In the genomic region with DNA sequence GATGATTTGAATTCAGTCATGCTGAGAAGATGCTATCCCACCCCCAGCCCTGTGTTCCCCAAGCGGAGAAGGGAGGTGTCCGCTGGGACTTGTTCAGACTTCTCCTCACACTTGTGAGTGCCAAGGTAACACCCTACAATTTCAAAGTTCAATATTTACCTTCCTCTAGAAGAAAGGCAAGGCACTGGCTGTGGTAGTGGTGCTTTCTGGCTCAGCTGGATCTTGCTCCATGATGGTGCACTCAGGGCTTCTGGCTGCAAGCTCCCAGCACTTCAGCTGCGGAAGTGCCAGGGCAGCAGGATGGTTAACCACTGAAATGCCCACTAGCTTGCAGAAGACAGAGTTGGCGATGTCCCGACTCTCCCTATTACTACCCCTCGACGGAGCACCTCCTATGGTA, we compare ENCODE assay signal across 19 cellular contexts.
A peak's percentile ranks its signal among the peaks of the same experiment; 100 is the strongest.
DNase-seq lines count a peak whose midpoint lies in the region; ATAC-seq and TF ChIP-seq lines count a peak whose summit lies in the region.
"Had no signal": no experiment of that assay in that cellular context is flagged by ENCODE, and none has a peak within 500 bp of the region (broad histone marks: within the 10 kb centered on the region; RNA-seq: fewer than 3 reads in every experiment).

No MANE protein-coding gene starts in this region.

- DNase-seq in IMR-90 (no peak), NCI-H146 treated with DMSO at 0.1 percent for 48 hours (lab: John Stamatoyannopoulos, UW; ENCODE audit: unreplicated experiment) (peak; percentile 62), PC-3 (no peak), GM13976 (ENCODE audit: low spot score) (no peak), DMS 273 (lab: John Stamatoyannopoulos, UW; ENCODE audit: unreplicated experiment) (no peak)
- DNase-seq: activated naive CD8-positive, alpha-beta T cell treated with anti-CD3 and anti-CD28 coated beads, Interleukin-2, amount 10 ng/mL, durations not matched to agents 7 days and 5 days; body of pancreas; CD4-positive, alpha-beta T cell; DMS79 treated with DMSO at 0.1 percent for 48 hours; gastrocnemius medialis; MG63; occipital lobe; RPMI8226; tibial artery had no signal

- in situ Hi-C loops in IMR-90 (cut with MboI; ENCODE audit: low sequenced_read_pairs) (no loop called here), GM13976 (cut with MboI; ENCODE audit: low sequenced_read_pairs, unreplicated experiment) (no loop called here)

- H3K18ac ChIP-seq in IMR-90 (ENCODE audit: low read depth, low read length): no peak overlapping the region

- H2AK9ac ChIP-seq in IMR-90 (replicated peaks; ENCODE audit: low read depth, low read length, poor library complexity): no peak overlapping the region

- peaks cover 22 to 48% of the 10 kb centered on the region in 2 experiments for H3K79me1 ChIP-seq in IMR-90 (ENCODE audit: low read depth in 1 of 2, low read length in 2 of 2)

- peak overlapping the region; percentile 16; the same call in 1 of the 2 replicates for H3K4ac ChIP-seq in IMR-90 (ENCODE audit: low read depth, low read length)

- H3K4me2 ChIP-seq in IMR-90 (ENCODE audit: low read depth, low read length) (no peak overlapping the region), PC-3 (ENCODE audit: low read length) (no peak overlapping the region)

- H3K79me2 ChIP-seq in PC-3 (ENCODE audit: low read length): no peaks in the 10 kb centered on the region

- no peak overlapping the region for H2BK20ac ChIP-seq in IMR-90 (ENCODE audit: low read depth, low read length)

- no peak for TF ChIP-seq POLR2A in IMR-90 (IDR thresholded peaks at IDR 0.05; ENCODE audit: low read depth, low read length)

- H3K9me3 ChIP-seq in IMR-90 (ENCODE audit: control insufficient read depth, insufficient read depth, low read length) (no peaks in the 10 kb centered on the region), esophagus (ENCODE audit: control insufficient read depth in 2 of 2, insufficient read depth in 1 of 2, low read depth in 1 of 2, low read length in 1 of 2) (no peaks in the 10 kb centered on the region), mesodermal cell (ENCODE audit: control insufficient read depth, low read length) (no peaks in the 10 kb centered on the region), PC-3 (ENCODE audit: low read length) (no peaks in the 10 kb centered on the region)
- H3K9me3 ChIP-seq: body of pancreas, gastrocnemius medialis, MG63, tibial artery had no signal

- H2AFZ ChIP-seq in IMR-90 (replicated peaks; ENCODE audit: low read length, poor library complexity) (peak overlapping the region; percentile 15), PC-3 (ENCODE audit: low read length) (no peak overlapping the region)

- H3K27ac ChIP-seq in IMR-90 (ENCODE audit: insufficient read depth, low read length) (no peak overlapping the region), esophagus (ENCODE audit: low read depth in 2 of 2, low read length in 1 of 2) (peak overlapping the region; percentile 52 to 55), mesodermal cell (ENCODE audit: low read depth, low read length, severe bottlenecking) (peak overlapping the region; percentile 86), PC-3 (ENCODE audit: low read length) (no peak overlapping the region)
- H3K27ac ChIP-seq: coronary artery, tibial artery had no signal

- H3K23ac ChIP-seq in IMR-90 (ENCODE audit: low read depth, low read length): no peak overlapping the region

- BruUV-seq in IMR-90 (replicated peaks; lab: Mats Ljungman, UMichigan): no TSS peak
- BruUV-seq in PC-3 (replicated peaks; lab: Mats Ljungman, UMichigan): no TSS peak

- no peak overlapping the region for H3K56ac ChIP-seq in IMR-90 (ENCODE audit: extremely low read depth, insufficient read depth, low read length)

- no peak overlapping the region; the same call in 1 of the 2 replicates for H2BK120ac ChIP-seq in IMR-90 (ENCODE audit: low read depth, low read length)

- no peak overlapping the region for H3K4me3 ChIP-seq in IMR-90 (ENCODE audit: insufficient read depth, low read depth, low read length)
- H3K4me3 ChIP-seq in esophagus (ENCODE audit: low read depth in 1 of 2, low read length in 2 of 2): no peak overlapping the region
- no peak overlapping the region for H3K4me3 ChIP-seq in mesodermal cell (ENCODE audit: extremely low read depth, insufficient read depth, low read length, poor library complexity, severe bottlenecking)
- no peak overlapping the region for H3K4me3 ChIP-seq in PC-3 (ENCODE audit: low read length)
- H3K4me3 ChIP-seq: body of pancreas, coronary artery, gastrocnemius medialis, MG63, tibial artery had no signal

- CTCF ChIA-PET in IMR-90 (lab: Yijun Ruan, JAX) (interaction anchor here (1.2 kb wide), 1 partner anchor 26 kb away, joined by 4 read pairs; no protein-coding TSS in a partner anchor), PC-3 (lab: Charles Lee) (no interaction called here)

- no CpG with 5 or more reads among the region's 7 CpGs for WGBS in IMR-90 (ENCODE audit: extremely low coverage in 2 of 2, insufficient read length in 1 of 2), 2 experiments
- WGBS in esophagus, 2 donors: 70 to 81% methylated on average over 7 of the region's 7 CpGs
- WGBS in mesodermal cell (ENCODE audit: insufficient coverage in 2 of 2), 2 experiments: 80 to 94% methylated on average over 1 to 4 of the region's 7 CpGs

- no peak overlapping the region for H3K14ac ChIP-seq in IMR-90 (replicated peaks; ENCODE audit: low read depth, low read length)

- H4K5ac ChIP-seq in IMR-90 (ENCODE audit: low read depth, low read length): no peak overlapping the region

- no peak overlapping the region for H4K8ac ChIP-seq in IMR-90 (ENCODE audit: low read depth in 2 of 2, low read length in 2 of 2)

- TF ChIP-seq CTCF in IMR-90 (conservative IDR thresholded peaks at IDR 0.05; ENCODE audit: low read depth, low read length): no peak
- no peak for TF ChIP-seq CTCF in PC-3 (conservative IDR thresholded peaks at IDR 0.05; ENCODE audit: low read depth, low read length)
- TF ChIP-seq CTCF in GM13976 (IDR thresholded peaks at IDR 0.05; ENCODE audit: borderline replicate concordance, control extremely low read depth, extremely low read depth, insufficient read depth, missing control alignments): no peak

- no peaks in the 10 kb centered on the region for H3K9me2 ChIP-seq in PC-3 (replicated peaks; ENCODE audit: low read length)

- H2AK5ac ChIP-seq in IMR-90 (ENCODE audit: low read depth, low read length): peak overlapping the region; percentile 51; the same call in 1 of the 2 replicates

- no peak overlapping the region for H2BK15ac ChIP-seq in IMR-90 (ENCODE audit: low read depth, low read length)

- intact Hi-C loops in IMR-90 (cut with micrococcal nuclease): no loop called here
- intact Hi-C loops in PC-3 (cut with micrococcal nuclease): no loop called here

- no peak overlapping the region for H2BK5ac ChIP-seq in IMR-90 (ENCODE audit: low read depth, low read length, poor library complexity, severe bottlenecking)

- H3K36me3 ChIP-seq in IMR-90 (ENCODE audit: control insufficient read depth, insufficient read depth, low read length) (peaks cover 23% of the 10 kb centered on the region), esophagus (ENCODE audit: control insufficient read depth in 2 of 2, insufficient read depth in 2 of 2, low read length in 1 of 2) (no peaks in the 10 kb centered on the region), mesodermal cell (ENCODE audit: control insufficient read depth, insufficient read depth, low read length) (no peaks in the 10 kb centered on the region), PC-3 (ENCODE audit: low read depth, low read length) (no peaks in the 10 kb centered on the region)
- H3K36me3 ChIP-seq: gastrocnemius medialis, MG63, tibial artery had no signal

- no peaks in the 10 kb centered on the region for H3K27me3 ChIP-seq in IMR-90 (ENCODE audit: control insufficient read depth, insufficient read depth, low read length)
- H3K27me3 ChIP-seq in esophagus (ENCODE audit: control insufficient read depth in 1 of 2, insufficient read depth in 2 of 2, low read length in 2 of 2): no peaks in the 10 kb centered on the region
- H3K27me3 ChIP-seq in PC-3 (ENCODE audit: low read length): no peaks in the 10 kb centered on the region
- H3K27me3 ChIP-seq: body of pancreas, gastrocnemius medialis, MG63, tibial artery had no signal

- no peak for TF ChIP-seq RAD21 in IMR-90 (IDR thresholded peaks at IDR 0.05; ENCODE audit: low read length)

- POLR2A ChIA-PET in IMR-90 (lab: Charles Lee; ENCODE audit: unreplicated experiment): no interaction called here
- POLR2A ChIA-PET in PC-3 (lab: Charles Lee; ENCODE audit: unreplicated experiment): no interaction called here

- H3K9ac ChIP-seq in IMR-90 (ENCODE audit: low read depth, low read length): no peak overlapping the region
- no peak overlapping the region for H3K9ac ChIP-seq in PC-3 (ENCODE audit: low read length)

- ATAC-seq in IMR-90 (ENCODE audit: low read depth) (no peak), GM21381 (IDR thresholded peaks at IDR 0.05; ENCODE audit: unreplicated experiment) (no peak), PC-3 (no peak)
- ATAC-seq: body of pancreas; stimulated activated memory B cell treated with anti-CD40 and anti-IgM and Interleukin-4, amounts not matched to agents 10 μg/mL and 1 μg/mL and 100 μg/mL, for 72 hours had no signal

- H4K20me1 ChIP-seq in IMR-90 (ENCODE audit: insufficient read depth, low read length): no peaks in the 10 kb centered on the region
- H4K20me1 ChIP-seq in PC-3 (ENCODE audit: low read length): no peaks in the 10 kb centered on the region

- dilution Hi-C loops in IMR-90 (cut with HindIII; ENCODE audit: low sequenced_read_pairs, unreplicated experiment): no loop called here

- H3K4me1 ChIP-seq in IMR-90 (ENCODE audit: control insufficient read depth, insufficient read depth, low read length): peaks cover 20% of the 10 kb centered on the region
- H3K4me1 ChIP-seq in esophagus (ENCODE audit: control insufficient read depth in 2 of 2, insufficient read depth in 2 of 2, low read length in 1 of 2): peaks cover 3 to 12% of the 10 kb centered on the region in 2 donors
- peaks cover 4% of the 10 kb centered on the region for H3K4me1 ChIP-seq in mesodermal cell (ENCODE audit: control insufficient read depth, insufficient read depth, low read length, poor library complexity, severe bottlenecking)
- peaks cover 13% of the 10 kb centered on the region for H3K4me1 ChIP-seq in PC-3 (ENCODE audit: insufficient read depth, low read length)
- H3K4me1 ChIP-seq: body of pancreas, tibial artery had no signal

- peaks cover 10% of the 10 kb centered on the region; the same call in 1 of the 2 replicates for H3K9me1 ChIP-seq in IMR-90 (ENCODE audit: insufficient read depth, low read length)

- no peaks in the 10 kb centered on the region for H3F3A ChIP-seq in PC-3 (ENCODE audit: low read length, unreplicated experiment)

- H4K91ac ChIP-seq in IMR-90 (ENCODE audit: insufficient read depth, low read depth, low read length): no peak overlapping the region

TF ChIP-seq in IMR-90, 13 proteins besides CTCF, POLR2A, EP300 and RAD21 (continues in another document):
- TF ChIP-seq BHLHE40 (IDR thresholded peaks at IDR 0.05; ENCODE audit: low read depth, low read length) (no peak), RFX5 (IDR thresholded peaks at IDR 0.05; ENCODE audit: low read depth, low read length) (no peak)

Comparison
In these comparisons a context has a peak if more than half of its experiments do, and no peak if none do; other contexts are left out.
1. H3K27ac ChIP-seq: peak in esophagus (2 of 2) and mesodermal cell (single experiment); none in IMR-90 (single experiment) and PC-3 (single experiment).